8 cellular contexts compared by ENCODE assay signal in the genomic region with DNA sequence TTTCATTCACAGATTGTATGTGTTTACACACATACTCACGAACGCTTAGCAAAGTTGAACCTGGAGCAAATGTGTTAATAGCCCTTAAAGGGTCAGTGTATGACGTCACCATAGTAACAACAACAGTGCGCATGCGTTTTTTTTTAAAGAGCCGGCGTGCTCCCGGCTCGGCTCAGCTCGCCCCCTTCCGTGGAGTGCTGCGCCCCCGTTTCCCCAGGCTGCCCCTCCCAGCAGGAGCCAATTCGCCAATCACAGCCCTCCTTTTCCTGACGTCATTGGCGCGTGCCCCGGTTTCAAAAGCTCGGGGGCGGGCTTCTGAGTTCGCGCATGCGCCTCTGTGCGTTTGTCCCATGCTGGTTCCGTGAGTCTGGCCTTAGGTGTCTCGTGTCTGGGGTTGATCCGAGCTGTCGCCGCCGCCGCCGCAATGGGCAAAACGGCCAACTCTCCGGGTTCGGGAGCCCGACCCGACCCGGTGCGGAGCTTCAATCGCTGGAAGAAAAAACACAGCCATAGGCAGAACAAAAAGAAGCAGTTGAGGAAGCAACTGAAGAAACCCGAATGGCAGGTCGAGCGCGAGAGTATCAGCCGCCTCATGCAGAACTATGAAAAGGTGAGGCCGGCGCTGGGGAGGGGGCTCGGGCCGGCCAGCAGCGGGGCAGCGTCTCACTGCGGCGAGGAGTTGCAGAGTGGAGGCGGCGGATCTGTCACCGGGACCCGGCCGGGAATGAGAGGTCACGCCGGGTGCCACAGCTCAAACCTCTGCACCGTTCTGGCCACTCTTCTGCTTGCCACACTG.
A peak's percentile ranks its signal among the peaks of the same experiment; 100 is the strongest.
DNase-seq lines count a peak whose midpoint lies in the region; ATAC-seq and TF ChIP-seq lines count a peak whose summit lies in the region.

TSS of gene DDX10 (plus strand) at position 340 of the 796 bp plus-strand sequence. CDS start at position 425, 85 bp downstream.

- peak within 1 kb of the TSS; percentile 75 for H3K4me3 ChIP-seq in AG10803 (ENCODE audit: low read length)

- peak; percentile 89 for ATAC-seq in GM19035 (IDR thresholded peaks at IDR 0.05; ENCODE audit: unreplicated experiment)
- peak; percentile 76 for ATAC-seq in HG03354 (IDR thresholded peaks at IDR 0.05; ENCODE audit: poor library complexity, severe bottlenecking, unreplicated experiment)
- ATAC-seq in activated CD4-positive, CD25-positive, alpha-beta regulatory T cell treated with anti-CD3 and anti-CD28 coated beads, Interleukin-2, amount 50 U/mL, for 24 hours = peak; percentile 95 to 97

- DNase-seq in AG10803 (ENCODE audit: low read depth) (peak; percentile 97), NCI-H446 treated with DMSO at 0.1 percent for 48 hours (lab: John Stamatoyannopoulos, UW) (peak; percentile 98), cerebellar cortex (ENCODE audit: low spot score) (peak; percentile 99), islet precursor cell (peak; percentile 98)
- peak; percentile 96 to 97 (median 96) for DNase-seq in stimulated activated CD4-positive, alpha-beta T cell treated with anti-CD3 and anti-CD28 coated beads, Interleukin-12 subunit alpha, Interleukin-12 subunit beta, amount 100 ng/mL, for 48 hours (ENCODE audit: low read depth in 2 of 3, low spot score in 1 of 3)

- peak; percentile 32 for TF ChIP-seq CTCF in AG10803 (conservative IDR thresholded peaks at IDR 0.05; ENCODE audit: low read length)

Comparison
In these comparisons a context has a peak if more than half of its experiments do, and no peak if none do; other contexts are left out.
1. Peak in every context shown above with its lines: DNase-seq, ATAC-seq and H3K4me3 ChIP-seq.